Comparison of ENCODE assay signal across 20 cellular contexts in the genomic region with DNA sequence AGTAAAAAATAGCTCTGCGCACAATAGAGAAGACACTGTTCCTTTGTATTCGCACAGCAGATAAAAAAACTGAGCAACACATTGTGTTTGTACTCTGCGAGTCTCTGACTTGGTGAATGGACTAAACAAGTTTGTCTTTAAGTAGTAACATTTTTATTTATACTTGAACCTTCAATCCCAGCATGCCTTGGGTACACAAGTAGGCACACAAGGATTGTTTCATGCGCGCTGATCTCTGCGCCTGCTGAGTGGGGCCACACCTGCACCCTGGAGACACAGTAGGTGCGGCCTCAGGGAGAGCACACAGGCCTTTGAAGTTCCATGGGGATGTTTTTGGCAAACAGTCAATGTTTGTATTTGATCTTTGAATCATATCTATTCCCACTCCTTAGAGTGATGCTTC.
DNase-seq lines count a peak whose midpoint lies in the region; ATAC-seq and TF ChIP-seq lines count a peak whose summit lies in the region.
"Had no signal": no experiment of that assay in that cellular context is flagged by ENCODE, and none has a peak within 500 bp of the region (broad histone marks: within the 10 kb centered on the region; RNA-seq: fewer than 3 reads in every experiment).

No MANE protein-coding gene starts in this region.

- H2BK20ac ChIP-seq in IMR-90 (ENCODE audit: low read depth, low read length) = no peak overlapping the region

- H3K23ac ChIP-seq in IMR-90 (ENCODE audit: low read depth, low read length) = no peak overlapping the region

- TF ChIP-seq CTCF in 22Rv1 (IDR thresholded peaks at IDR 0.05) (no peak), IMR-90 (conservative IDR thresholded peaks at IDR 0.05; ENCODE audit: low read depth, low read length) (no peak), mesothelial cell of epicardium (IDR thresholded peaks at IDR 0.05; ENCODE audit: unreplicated experiment) (no peak)

- CTCF ChIA-PET in IMR-90 (lab: Yijun Ruan, JAX) = no interaction called here

- no peak overlapping the region for H2BK120ac ChIP-seq in IMR-90 (ENCODE audit: low read depth, low read length)

- ATAC-seq in IMR-90 (ENCODE audit: low read depth) (no peak), GM18511 (IDR thresholded peaks at IDR 0.05; ENCODE audit: unreplicated experiment) (no peak)
- no peak for ATAC-seq in stimulated activated memory B cell treated with anti-CD40 and anti-IgM and Interleukin-4, amounts not matched to agents 10 μg/mL and 1 μg/mL and 100 μg/mL, for 72 hours
- ATAC-seq: effector memory CD8-positive, alpha-beta T cell; foreskin keratinocyte; left lobe of liver had no signal

- no peak for DNase-seq in IMR-90
- DNase-seq in adipocyte (ENCODE audit: low read depth) = no peak
- DNase-seq in mesothelial cell of epicardium (ENCODE audit: low spot score in 2 of 2, unreplicated experiment in 2 of 2) = no peak
- DNase-seq in activated naive CD4-positive, alpha-beta T cell treated with anti-CD3 and anti-CD28 coated beads, Interleukin-2, amount 50 U/mL, for 16 hours = no peak
- DNase-seq in Kasumi-1 (lab: John Stamatoyannopoulos, UW) = no peak
- DNase-seq: activated CD4-positive, alpha-beta T cell treated with anti-CD3 and anti-CD28 coated beads, Interleukin-2, amount 50 U/mL, for 1 hour; activated naive CD8-positive, alpha-beta T cell treated with anti-CD3 and anti-CD28 coated beads for 36 hours; activated T-cell treated with anti-CD3 and anti-CD28 coated beads, Interleukin-2, amount 50 U/mL, for 1 hour; effector memory CD8-positive, alpha-beta T cell; foreskin keratinocyte; KBM-7; NCI-H1105 treated with DMSO at 0.1 percent for 48 hours; NCI-H524 treated with DMSO at 0.1 percent for 48 hours; stimulated activated naive CD4-positive, alpha-beta T cell had no signal

- H3K18ac ChIP-seq in IMR-90 (ENCODE audit: low read depth, low read length) = no peak overlapping the region

- H3K4ac ChIP-seq in IMR-90 (ENCODE audit: low read depth, low read length) = peak overlapping the region; percentile 4; the same call in 1 of the 2 replicates

- H3K4me1 Mint-ChIP-seq in mesothelial cell of epicardium = peaks cover 17% of the 10 kb centered on the region
- H3K4me1 Mint-ChIP-seq in stimulated activated memory B cell treated with anti-CD40 and anti-IgM and Interleukin-4, amounts not matched to agents 10 μg/mL and 1 μg/mL and 100 μg/mL, for 72 hours = no peaks in the 10 kb centered on the region
- H3K4me1 Mint-ChIP-seq: activated naive CD8-positive, alpha-beta T cell treated with anti-CD3 and anti-CD28 coated beads for 36 hours had no signal

- H3K56ac ChIP-seq in IMR-90 (ENCODE audit: extremely low read depth, insufficient read depth, low read length) = no peak overlapping the region

- H3K4me3 Mint-ChIP-seq in mesothelial cell of epicardium = no peak overlapping the region
- H3K4me3 Mint-ChIP-seq in stimulated activated memory B cell treated with anti-CD40 and anti-IgM and Interleukin-4, amounts not matched to agents 10 μg/mL and 1 μg/mL and 100 μg/mL, for 72 hours = no peak overlapping the region
- H3K4me3 Mint-ChIP-seq: activated naive CD8-positive, alpha-beta T cell treated with anti-CD3 and anti-CD28 coated beads for 36 hours; effector memory CD8-positive, alpha-beta T cell had no signal

- H3K14ac ChIP-seq in IMR-90 (replicated peaks; ENCODE audit: low read depth, low read length) = no peak overlapping the region

- no peak overlapping the region for H4K8ac ChIP-seq in IMR-90 (ENCODE audit: low read depth in 2 of 2, low read length in 2 of 2)

- H4K91ac ChIP-seq in IMR-90 (ENCODE audit: insufficient read depth, low read depth, low read length) = no peak overlapping the region

- no peak overlapping the region for H2BK5ac ChIP-seq in IMR-90 (ENCODE audit: low read depth, low read length, poor library complexity, severe bottlenecking)

- H4K5ac ChIP-seq in IMR-90 (ENCODE audit: low read depth, low read length) = no peak overlapping the region

- no peaks in the 10 kb centered on the region for H4K20me1 ChIP-seq in IMR-90 (ENCODE audit: insufficient read depth, low read length)

- TF ChIP-seq RAD21 in IMR-90 (IDR thresholded peaks at IDR 0.05; ENCODE audit: low read length) = no peak

- H3K79me1 ChIP-seq in IMR-90 (ENCODE audit: low read depth in 1 of 2, low read length in 2 of 2) = no peaks in the 10 kb centered on the region

- dilution Hi-C loops in IMR-90 (cut with HindIII; ENCODE audit: low sequenced_read_pairs, unreplicated experiment) = no loop called here

- no peaks in the 10 kb centered on the region for H3K27me3 Mint-ChIP-seq in mesothelial cell of epicardium (ENCODE audit: low read depth)
- H3K27me3 Mint-ChIP-seq in stimulated activated memory B cell treated with anti-CD40 and anti-IgM and Interleukin-4, amounts not matched to agents 10 μg/mL and 1 μg/mL and 100 μg/mL, for 72 hours = no peaks in the 10 kb centered on the region
- H3K27me3 Mint-ChIP-seq: activated naive CD8-positive, alpha-beta T cell treated with anti-CD3 and anti-CD28 coated beads for 36 hours; effector memory CD8-positive, alpha-beta T cell had no signal

- no peak overlapping the region for H2AFZ ChIP-seq in IMR-90 (replicated peaks; ENCODE audit: low read length, poor library complexity)
- H2AFZ ChIP-seq: PC-9 had no signal

- H3K9me1 ChIP-seq in IMR-90 (ENCODE audit: insufficient read depth, low read length) = peaks cover 5% of the 10 kb centered on the region; the same call in 1 of the 2 replicates

- no CpG with 5 or more reads among the region's 7 CpGs for WGBS in IMR-90 (ENCODE audit: extremely low coverage in 2 of 2, insufficient read length in 1 of 2), 2 experiments

- in situ Hi-C loops in IMR-90 (cut with MboI; ENCODE audit: low sequenced_read_pairs) = no loop called here

- no TSS peak for BruUV-seq in IMR-90 (replicated peaks; lab: Mats Ljungman, UMichigan)

- intact Hi-C loops in IMR-90 (cut with micrococcal nuclease) = no loop called here

- H3K4me3 ChIP-seq in IMR-90 (ENCODE audit: insufficient read depth, low read depth, low read length) = no peak overlapping the region
- no peak overlapping the region for H3K4me3 ChIP-seq in adipocyte (ENCODE audit: low read length)
- H3K4me3 ChIP-seq: PC-9 had no signal

- H3K4me1 ChIP-seq in IMR-90 (ENCODE audit: control insufficient read depth, insufficient read depth, low read length) (peaks cover 5% of the 10 kb centered on the region; the same call in 1 of the 2 replicates), adipocyte (ENCODE audit: control insufficient read depth, insufficient read depth, low read length) (peaks cover 27% of the 10 kb centered on the region)
- H3K4me1 ChIP-seq: foreskin keratinocyte had no signal

- H3K27me3 ChIP-seq in IMR-90 (ENCODE audit: control insufficient read depth, insufficient read depth, low read length) = no peaks in the 10 kb centered on the region
- H3K27me3 ChIP-seq in adipocyte (replicated peaks; ENCODE audit: control insufficient read depth, insufficient read depth, low read length) = no peaks in the 10 kb centered on the region
- H3K27me3 ChIP-seq: foreskin keratinocyte had no signal

- H3K9me3 Mint-ChIP-seq in mesothelial cell of epicardium = no peaks in the 10 kb centered on the region
- H3K9me3 Mint-ChIP-seq in stimulated activated memory B cell treated with anti-CD40 and anti-IgM and Interleukin-4, amounts not matched to agents 10 μg/mL and 1 μg/mL and 100 μg/mL, for 72 hours = no peaks in the 10 kb centered on the region
- H3K9me3 Mint-ChIP-seq: activated naive CD8-positive, alpha-beta T cell treated with anti-CD3 and anti-CD28 coated beads for 36 hours; effector memory CD8-positive, alpha-beta T cell had no signal

- H2BK15ac ChIP-seq in IMR-90 (ENCODE audit: low read depth, low read length) = no peak overlapping the region

- H3K36me3 Mint-ChIP-seq in mesothelial cell of epicardium = no peaks in the 10 kb centered on the region
- no peaks in the 10 kb centered on the region for H3K36me3 Mint-ChIP-seq in stimulated activated memory B cell treated with anti-CD40 and anti-IgM and Interleukin-4, amounts not matched to agents 10 μg/mL and 1 μg/mL and 100 μg/mL, for 72 hours
- H3K36me3 Mint-ChIP-seq: activated naive CD8-positive, alpha-beta T cell treated with anti-CD3 and anti-CD28 coated beads for 36 hours had no signal

- peak overlapping the region; percentile 78 for H3K27ac Mint-ChIP-seq in mesothelial cell of epicardium
- H3K27ac Mint-ChIP-seq in stimulated activated memory B cell treated with anti-CD40 and anti-IgM and Interleukin-4, amounts not matched to agents 10 μg/mL and 1 μg/mL and 100 μg/mL, for 72 hours = no peak overlapping the region
- H3K27ac Mint-ChIP-seq: activated naive CD8-positive, alpha-beta T cell treated with anti-CD3 and anti-CD28 coated beads for 36 hours; effector memory CD8-positive, alpha-beta T cell had no signal

- TF ChIP-seq POLR2A in IMR-90 (IDR thresholded peaks at IDR 0.05; ENCODE audit: low read depth, low read length) = no peak

- H3K9me3 ChIP-seq in IMR-90 (ENCODE audit: control insufficient read depth, insufficient read depth, low read length) = no peaks in the 10 kb centered on the region
- H3K9me3 ChIP-seq in adipocyte (ENCODE audit: control insufficient read depth, low read length) = no peaks in the 10 kb centered on the region

- POLR2A ChIA-PET in IMR-90 (lab: Charles Lee; ENCODE audit: unreplicated experiment) = no interaction called here

- no peak overlapping the region for H3K4me2 ChIP-seq in IMR-90 (ENCODE audit: low read depth, low read length)
- H3K4me2 ChIP-seq: PC-9 had no signal

- H3K9ac ChIP-seq in IMR-90 (ENCODE audit: low read depth, low read length) (no peak overlapping the region), adipocyte (ENCODE audit: low read length) (peak overlapping the region; percentile 28)

- H3K27ac ChIP-seq in 22Rv1 (peak overlapping the region; percentile 59), IMR-90 (ENCODE audit: insufficient read depth, low read length) (no peak overlapping the region)
- H3K27ac ChIP-seq: foreskin keratinocyte, HL-60, PC-9 had no signal

- H2AK9ac ChIP-seq in IMR-90 (replicated peaks; ENCODE audit: low read depth, low read length, poor library complexity) = no peak overlapping the region

- H2AK5ac ChIP-seq in IMR-90 (ENCODE audit: low read depth, low read length) = no peak overlapping the region; the same call in 1 of the 2 replicates

- no peaks in the 10 kb centered on the region for H3K36me3 ChIP-seq in IMR-90 (ENCODE audit: control insufficient read depth, insufficient read depth, low read length)
- H3K36me3 ChIP-seq in adipocyte (ENCODE audit: control insufficient read depth, insufficient read depth, low read length, severe bottlenecking) = no peaks in the 10 kb centered on the region

TF ChIP-seq in IMR-90, 13 proteins besides CTCF, POLR2A, EP300 and RAD21 (continues in another document):
- TF ChIP-seq MXI1 (IDR thresholded peaks at IDR 0.05; ENCODE audit: borderline replicate concordance, low read depth, low read length) = no peak
- TF ChIP-seq MAFK (IDR thresholded peaks at IDR 0.05; ENCODE audit: low read depth, low read length) = no peak
- TF ChIP-seq, protein P1, sequence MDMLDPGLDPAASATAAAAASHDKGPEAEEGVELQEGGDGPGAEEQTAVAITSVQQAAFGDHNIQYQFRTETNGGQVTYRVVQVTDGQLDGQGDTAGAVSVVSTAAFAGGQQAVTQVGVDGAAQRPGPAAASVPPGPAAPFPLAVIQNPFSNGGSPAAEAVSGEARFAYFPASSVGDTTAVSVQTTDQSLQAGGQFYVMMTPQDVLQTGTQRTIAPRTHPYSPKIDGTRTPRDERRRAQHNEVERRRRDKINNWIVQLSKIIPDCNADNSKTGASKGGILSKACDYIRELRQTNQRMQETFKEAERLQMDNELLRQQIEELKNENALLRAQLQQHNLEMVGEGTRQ (IDR thresholded peaks at IDR 0.05; ENCODE audit: low read depth, low read length) = no peak
